8 cellular contexts compared by ENCODE assay signal in genomic region chr11:6812391-6813005, GRCh38. TPM values are rescaled to one million over a fixed set of nuclear protein-coding genes. Genes with fewer than 3 reads are reported as not detected.
DNase-seq lines count a peak whose midpoint lies in the region; ATAC-seq and TF ChIP-seq lines count a peak whose summit lies in the region.

No MANE protein-coding gene starts in this region.

- peaks cover 13% of the 10 kb centered on the region for H3K27me3 ChIP-seq in CD4-positive, CD25-positive, alpha-beta regulatory T cell (ENCODE audit: control insufficient read depth, insufficient read depth, low read length)

- H3K36me3 Mint-ChIP-seq in CD4-positive, CD25-positive, alpha-beta regulatory T cell: no peaks in the 10 kb centered on the region
- H3K36me3 Mint-ChIP-seq in activated CD8-positive, alpha-beta T cell treated with anti-CD3 and anti-CD28 coated beads, Interleukin-2, amount 10 ng/mL, durations not matched to agents 7 days and 5 days (ENCODE audit: low read depth): no peaks in the 10 kb centered on the region

- peak; percentile 4 to 55 (median 50) for DNase-seq in CD4-positive, CD25-positive, alpha-beta regulatory T cell
- DNase-seq in NCI-H345 treated with DMSO at 0.1 percent for 48 hours (lab: John Stamatoyannopoulos, UW; ENCODE audit: unreplicated experiment) (peak; percentile 39), foreskin fibroblast (peak; percentile 10 to 65), retinal pigment epithelial cell (ENCODE audit: low read depth) (no peak), mucosa of gallbladder (ENCODE audit: low spot score) (no peak)
- DNase-seq in activated CD8-positive, alpha-beta T cell treated with anti-CD3 and anti-CD28 coated beads, Interleukin-2, amount 10 ng/mL, durations not matched to agents 7 days and 5 days: peak; percentile 47

- peaks cover 40% of the 10 kb centered on the region for H3K27me3 Mint-ChIP-seq in CD4-positive, CD25-positive, alpha-beta regulatory T cell
- H3K27me3 Mint-ChIP-seq in activated CD8-positive, alpha-beta T cell treated with anti-CD3 and anti-CD28 coated beads, Interleukin-2, amount 10 ng/mL, durations not matched to agents 7 days and 5 days (ENCODE audit: low read depth): peaks cover 22% of the 10 kb centered on the region

- H3K4me3 Mint-ChIP-seq in CD4-positive, CD25-positive, alpha-beta regulatory T cell: no peak overlapping the region
- H3K4me3 Mint-ChIP-seq in activated CD8-positive, alpha-beta T cell treated with anti-CD3 and anti-CD28 coated beads, Interleukin-2, amount 10 ng/mL, durations not matched to agents 7 days and 5 days: no peak overlapping the region

- no peaks in the 10 kb centered on the region for H3K36me3 ChIP-seq in CD4-positive, CD25-positive, alpha-beta regulatory T cell (ENCODE audit: control insufficient read depth, insufficient read depth, low read length)

- H3K27ac ChIP-seq in CD4-positive, CD25-positive, alpha-beta regulatory T cell (ENCODE audit: insufficient read depth, low read length, poor library complexity, severe bottlenecking): no peak overlapping the region

- TF ChIP-seq CTCF in foreskin fibroblast (IDR thresholded peaks at IDR 0.05; ENCODE audit: low read depth, low read length) (peak; percentile 98), retinal pigment epithelial cell (conservative IDR thresholded peaks at IDR 0.05; ENCODE audit: low read depth, low read length) (peak; percentile 97)

- H3K9me3 ChIP-seq in CD4-positive, CD25-positive, alpha-beta regulatory T cell (ENCODE audit: control insufficient read depth in 2 of 2, low read length in 2 of 2): no peaks in the 10 kb centered on the region

- H3K4me3 ChIP-seq in CD4-positive, CD25-positive, alpha-beta regulatory T cell (ENCODE audit: low read depth, low read length): no peak overlapping the region
- no peak overlapping the region for H3K4me3 ChIP-seq in foreskin fibroblast (ENCODE audit: low read depth in 1 of 2, low read length in 2 of 2)
- H3K4me3 ChIP-seq in retinal pigment epithelial cell (ENCODE audit: low read length): no peak overlapping the region

- POLR2A ChIA-PET in activated CD8-positive, alpha-beta T cell treated with anti-CD3 and anti-CD28 coated beads, Interleukin-2, amount 10 ng/mL, durations not matched to agents 7 days and 5 days (lab: Charles Lee): interaction anchor here (0.6 kb wide), 1 partner anchor 406 kb away, joined by 3 read pairs; no protein-coding TSS in a partner anchor

- ATAC-seq in CD4-positive, CD25-positive, alpha-beta regulatory T cell (ENCODE audit: low read depth in 2 of 2): peak; percentile 77 to 84
- peak; percentile 81 for ATAC-seq in GM18519 (IDR thresholded peaks at IDR 0.05; ENCODE audit: low FRiP score, unreplicated experiment)
- ATAC-seq in HG03066 (IDR thresholded peaks at IDR 0.05; ENCODE audit: low read depth, unreplicated experiment): peak; percentile 87
- peak; percentile 74 for ATAC-seq in activated CD8-positive, alpha-beta T cell treated with anti-CD3 and anti-CD28 coated beads, Interleukin-2, amount 10 ng/mL, durations not matched to agents 7 days and 5 days

- peaks cover 0 to 6% (median 0%) of the 10 kb centered on the region in 7 donors for H3K9me3 Mint-ChIP-seq in CD4-positive, CD25-positive, alpha-beta regulatory T cell
- no peaks in the 10 kb centered on the region for H3K9me3 Mint-ChIP-seq in activated CD8-positive, alpha-beta T cell treated with anti-CD3 and anti-CD28 coated beads, Interleukin-2, amount 10 ng/mL, durations not matched to agents 7 days and 5 days (ENCODE audit: insufficient read depth)

- peaks cover 0 to 3% (median under 1%) of the 10 kb centered on the region in 4 donors for H3K4me1 Mint-ChIP-seq in CD4-positive, CD25-positive, alpha-beta regulatory T cell
- H3K4me1 Mint-ChIP-seq in activated CD8-positive, alpha-beta T cell treated with anti-CD3 and anti-CD28 coated beads, Interleukin-2, amount 10 ng/mL, durations not matched to agents 7 days and 5 days (ENCODE audit: low read depth): no peaks in the 10 kb centered on the region

- H3K27ac Mint-ChIP-seq in CD4-positive, CD25-positive, alpha-beta regulatory T cell: no peak overlapping the region
- H3K27ac Mint-ChIP-seq in activated CD8-positive, alpha-beta T cell treated with anti-CD3 and anti-CD28 coated beads, Interleukin-2, amount 10 ng/mL, durations not matched to agents 7 days and 5 days: no peak overlapping the region

- H3K4me1 ChIP-seq in CD4-positive, CD25-positive, alpha-beta regulatory T cell (ENCODE audit: control insufficient read depth, insufficient read depth, low read length, poor library complexity, severe bottlenecking): no peaks in the 10 kb centered on the region

- CTCF ChIA-PET in activated CD8-positive, alpha-beta T cell treated with anti-CD3 and anti-CD28 coated beads, Interleukin-2, amount 10 ng/mL, durations not matched to agents 7 days and 5 days (lab: Charles Lee): interaction anchor here (0.5 to 1.8 kb wide), 28 partner anchors 9 to 467 kb away, joined by 3 to 12 read pairs (median 4); partner anchors contain the start of genes OR10A2, OR2AG1 and OR2AG2

RNA-seq across cellular contexts. Expression of gene OR6A2, which starts 13.0 kb away (rescaled TPM):
- total RNA-seq in CD4-positive, CD25-positive, alpha-beta regulatory T cell: not detected
- polyA plus RNA-seq in CD4-positive, CD25-positive, alpha-beta regulatory T cell: not detected
- under 1 TPM; 0.05 TPM for total RNA-seq in activated CD8-positive, alpha-beta T cell treated with anti-CD3 and anti-CD28 coated beads, Interleukin-2, amount 10 ng/mL, durations not matched to agents 7 days and 5 days
- total RNA-seq in mucosa of gallbladder: 0.06 TPM

RNA-seq across cellular contexts. Expression of gene OR2AG1, which starts 29.7 kb away (rescaled TPM):
- not detected for total RNA-seq in CD4-positive, CD25-positive, alpha-beta regulatory T cell
- polyA plus RNA-seq in CD4-positive, CD25-positive, alpha-beta regulatory T cell: not detected
- total RNA-seq in activated CD8-positive, alpha-beta T cell treated with anti-CD3 and anti-CD28 coated beads, Interleukin-2, amount 10 ng/mL, durations not matched to agents 7 days and 5 days: not detected
- not detected for total RNA-seq in mucosa of gallbladder

RNA-seq across cellular contexts. Expression of gene OR10A5, which starts 33.0 kb away (rescaled TPM):
- not detected for total RNA-seq in CD4-positive, CD25-positive, alpha-beta regulatory T cell
- polyA plus RNA-seq in CD4-positive, CD25-positive, alpha-beta regulatory T cell: not detected
- total RNA-seq in activated CD8-positive, alpha-beta T cell treated with anti-CD3 and anti-CD28 coated beads, Interleukin-2, amount 10 ng/mL, durations not matched to agents 7 days and 5 days: not detected
- not detected for total RNA-seq in mucosa of gallbladder

RNA-seq across cellular contexts. Expression of gene OR2AG2, which starts 40.7 kb away (rescaled TPM):
- total RNA-seq in CD4-positive, CD25-positive, alpha-beta regulatory T cell: not detected
- not detected for polyA plus RNA-seq in CD4-positive, CD25-positive, alpha-beta regulatory T cell
- total RNA-seq in activated CD8-positive, alpha-beta T cell treated with anti-CD3 and anti-CD28 coated beads, Interleukin-2, amount 10 ng/mL, durations not matched to agents 7 days and 5 days: under 1 TPM; 0.08 to 0.23 TPM
- not detected for total RNA-seq in mucosa of gallbladder

RNA-seq across cellular contexts. Expression of gene OR10A2, which starts 50.4 kb away (rescaled TPM):
- not detected for total RNA-seq in CD4-positive, CD25-positive, alpha-beta regulatory T cell
- not detected for polyA plus RNA-seq in CD4-positive, CD25-positive, alpha-beta regulatory T cell
- total RNA-seq in activated CD8-positive, alpha-beta T cell treated with anti-CD3 and anti-CD28 coated beads, Interleukin-2, amount 10 ng/mL, durations not matched to agents 7 days and 5 days: not detected
- not detected for total RNA-seq in mucosa of gallbladder

Comparison
In these comparisons a context has a peak if more than half of its experiments do, and no peak if none do; other contexts are left out.
1. DNase-seq: peak in CD4-positive, CD25-positive, alpha-beta regulatory T cell (3 of 3), NCI-H345 treated with DMSO at 0.1 percent for 48 hours (single experiment), activated CD8-positive, alpha-beta T cell treated with anti-CD3 and anti-CD28 coated beads, Interleukin-2, amount 10 ng/mL, durations not matched to agents 7 days and 5 days (single experiment) and foreskin fibroblast (2 of 2); none in retinal pigment epithelial cell (single experiment) and mucosa of gallbladder (single experiment).
2. Peak in every context shown above with its lines, with median percentiles within 50 percentile points of each other: ATAC-seq.